In the genomic region with DNA sequence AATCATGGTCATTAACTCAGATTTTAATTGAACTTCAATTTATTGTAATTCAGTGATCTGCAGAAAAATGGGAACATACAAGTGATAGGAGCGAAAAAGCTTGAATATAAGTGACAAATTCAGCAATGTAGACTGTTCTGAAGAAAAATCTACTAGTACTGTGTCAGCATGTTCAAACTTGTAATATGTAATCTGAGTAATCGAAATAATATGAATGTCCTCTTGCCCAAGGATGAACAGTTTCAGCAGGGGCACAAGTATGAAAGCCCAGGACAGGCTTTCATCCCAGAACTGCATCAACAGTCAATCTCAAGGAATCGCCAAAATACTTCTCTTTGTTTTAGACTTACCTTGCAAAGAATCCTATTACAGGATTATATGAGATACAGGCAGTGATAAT, we compare ENCODE assay signal across 1 cellular context.
TF ChIP-seq lines count a peak whose summit lies in the region.

No MANE protein-coding gene starts in this region.

TF ChIP-seq in IMR-90, 13 proteins besides CTCF, POLR2A, EP300 and RAD21:
- TF ChIP-seq, protein P1, sequence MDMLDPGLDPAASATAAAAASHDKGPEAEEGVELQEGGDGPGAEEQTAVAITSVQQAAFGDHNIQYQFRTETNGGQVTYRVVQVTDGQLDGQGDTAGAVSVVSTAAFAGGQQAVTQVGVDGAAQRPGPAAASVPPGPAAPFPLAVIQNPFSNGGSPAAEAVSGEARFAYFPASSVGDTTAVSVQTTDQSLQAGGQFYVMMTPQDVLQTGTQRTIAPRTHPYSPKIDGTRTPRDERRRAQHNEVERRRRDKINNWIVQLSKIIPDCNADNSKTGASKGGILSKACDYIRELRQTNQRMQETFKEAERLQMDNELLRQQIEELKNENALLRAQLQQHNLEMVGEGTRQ (IDR thresholded peaks at IDR 0.05; ENCODE audit: low read depth, low read length) = no peak
- no peak for TF ChIP-seq RFX5 (IDR thresholded peaks at IDR 0.05; ENCODE audit: low read depth, low read length)
TF ChIP-seq in IMR-90: peak in this region for 0.
